ENCODE assay signal across 8 cellular contexts in genomic region chr6:27814415-27814664, GRCh38.
DNase-seq lines count a peak whose midpoint lies in the region; ATAC-seq, FAIRE-seq and TF ChIP-seq lines count a peak whose summit lies in the region.
"Not testable (repeated sequence)": the region's sequence is repeated elsewhere in the genome, so short reads cannot be mapped to it uniquely, and the experiment has no call there.

No MANE protein-coding gene starts in this region.

- intact Hi-C loops in GM12878 (cut with micrococcal nuclease; ENCODE audit: unreplicated experiment) = loop anchor here (2.0 to 10.0 kb wide), 7 partner anchors 78 to 1788 kb away; a partner anchor contains a TSS
- intact Hi-C loops in mucosa of descending colon (cut with DNase I, micrococcal nuclease) = not testable (repeated sequence)

- peak overlapping the region; percentile 69 for H3K4me3 ChIP-seq in BE2C (ENCODE audit: low read depth, low read length)
- peak overlapping the region; percentile 51 to 64 for H3K4me3 ChIP-seq in SK-N-SH (ENCODE audit: low read depth in 2 of 2, low read length in 1 of 2)
- H3K4me3 ChIP-seq in GM12878 = peak overlapping the region; percentile 57; the same call in 1 of the 2 replicates
- peak overlapping the region; percentile 34 to 49 for H3K4me3 ChIP-seq in gastroesophageal sphincter
- H3K4me3 ChIP-seq in mucosa of descending colon = peak overlapping the region; percentile 4
- peak overlapping the region; percentile 59 for H3K4me3 ChIP-seq in smooth muscle cell

- peak; percentile 99 for FAIRE-seq in GM12878 (lab: Jason Lieb, UNC)

- not testable (repeated sequence) for H3K4me1 ChIP-seq in BE2C; SK-N-SH (ENCODE audit: control insufficient read depth in 1 of 2, insufficient read depth in 2 of 2, low read depth in 1 of 2, low read length in 1 of 2)
- H3K4me1 ChIP-seq in GM12878 (ENCODE audit: control insufficient read depth, insufficient read depth, low read length) (peaks cover 19% of the 10 kb centered on the region), gastroesophageal sphincter (peaks cover 0 to 25% (median 0%) of the 10 kb centered on the region in 3 donors), mucosa of descending colon (ENCODE audit: low read depth) (peaks cover 16% of the 10 kb centered on the region), smooth muscle cell (ENCODE audit: low read depth) (peaks cover 18% of the 10 kb centered on the region)

- SMC1A ChIA-PET in GM12878 (lab: Charles Lee; ENCODE audit: uncharacterized antibody, unreplicated experiment) = interaction anchor here (1.5 to 1.9 kb wide), 2 partner anchors 9 to 79 kb away, joined by 4 to 6 read pairs; a partner anchor contains a TSS

- H3K4me2 ChIP-seq in SK-N-SH = peak overlapping the region; percentile 78
- H3K4me2 ChIP-seq in GM12878 (ENCODE audit: control insufficient read depth, insufficient read depth) = peak overlapping the region; percentile 70; the same call in 1 of the 2 replicates
- H3K4me2 ChIP-seq in smooth muscle cell = peak overlapping the region; percentile 78

- H3K79me2 ChIP-seq in SK-N-SH (ENCODE audit: insufficient read depth) (peaks cover 14% of the 10 kb centered on the region; the same call in 1 of the 2 replicates), GM12878 (ENCODE audit: control insufficient read depth, insufficient read depth, low read length) (peaks cover 18% of the 10 kb centered on the region)
- not testable (repeated sequence) for H3K79me2 ChIP-seq in smooth muscle cell (ENCODE audit: low read depth)

- not testable (repeated sequence) for H3K36me3 ChIP-seq in BE2C; SK-N-SH (replicated peaks in 1 of 2; ENCODE audit: control insufficient read depth in 1 of 2, insufficient read depth in 2 of 2, low read length in 1 of 2); GM12878 (ENCODE audit: control insufficient read depth in 2 of 2, insufficient read depth in 2 of 2, low read length in 1 of 2); gastroesophageal sphincter; mucosa of descending colon (ENCODE audit: low read depth); smooth muscle cell (ENCODE audit: low read depth)

- peak overlapping the region; percentile 58; the same call in 1 of the 2 replicates for H3K9ac ChIP-seq in SK-N-SH
- H3K9ac ChIP-seq in GM12878 (ENCODE audit: control insufficient read depth, insufficient read depth, low read length) = peak overlapping the region; percentile 46
- peak overlapping the region; percentile 51 for H3K9ac ChIP-seq in smooth muscle cell (ENCODE audit: low read depth)

- peak; percentile 11 for ATAC-seq in GM19328 (IDR thresholded peaks at IDR 0.05; ENCODE audit: unreplicated experiment)
- peak; percentile 8 for ATAC-seq in HG03045 (IDR thresholded peaks at IDR 0.05; ENCODE audit: unreplicated experiment)
- peak; percentile 13 for ATAC-seq in GM12878
- peak; percentile 28 for ATAC-seq in gastroesophageal sphincter
- ATAC-seq in mucosa of descending colon = not testable (repeated sequence)

- 0% methylated on average over 4 of the region's 24 CpGs for WGBS in SK-N-SH (ENCODE audit: low lambda C conversion rate)
- WGBS in GM12878 (ENCODE audit: insufficient coverage, insufficient replicate concordance, low lambda C conversion rate, missing lambda C conversion rate) = 0% methylated on average over 3 of the region's 24 CpGs
- no CpG with 5 or more reads among the region's 24 CpGs for WGBS in gastroesophageal sphincter (ENCODE audit: low coverage in 1 of 2), 2 donors
- 4% methylated on average over 10 of the region's 24 CpGs for WGBS in smooth muscle cell (ENCODE audit: low lambda C conversion rate)

- H3K9me2 ChIP-seq in SK-N-SH = not testable (repeated sequence)

- H3K27me3 ChIP-seq in BE2C; SK-N-SH (ENCODE audit: insufficient read depth); GM12878 (replicated peaks in 1 of 2; ENCODE audit: control insufficient read depth in 2 of 2, insufficient read depth in 2 of 2, low read length in 1 of 2); smooth muscle cell (ENCODE audit: low read depth): not testable (repeated sequence)
- peaks cover 58% of the 10 kb centered on the region for H3K27me3 ChIP-seq in gastroesophageal sphincter

- not testable (repeated sequence) for TF ChIP-seq POLR2A in GM12878 (IDR thresholded peaks at IDR 0.05; ENCODE audit: low read depth, low read length); gastroesophageal sphincter (IDR thresholded peaks at IDR 0.05)

- peak overlapping the region; percentile 74; the same call in 1 of the 2 replicates for H2AFZ ChIP-seq in SK-N-SH (ENCODE audit: low read depth)
- not testable (repeated sequence) for H2AFZ ChIP-seq in GM12878 (ENCODE audit: control insufficient read depth, low read depth, low read length)
- peak overlapping the region; percentile 85 for H2AFZ ChIP-seq in smooth muscle cell (ENCODE audit: low read depth)

- POLR2A ChIA-PET in SK-N-SH (lab: Yijun Ruan, JAX) (interaction anchor here (0.8 to 10.1 kb wide), 20 partner anchors 9 to 1793 kb away, joined by 3 to 218 read pairs (median 6); a partner anchor contains a TSS), GM12878 (lab: Charles Lee) (interaction anchor here (0.7 to 10.0 kb wide), 6 partner anchors 9 to 81 kb away, joined by 4 to 119 read pairs (median 4); a partner anchor contains a TSS)

- TF ChIP-seq RAD21 in SK-N-SH (IDR thresholded peaks at IDR 0.05; ENCODE audit: low read length); GM12878 (IDR thresholded peaks at IDR 0.05; ENCODE audit: insufficient read depth, low read depth, low read length): not testable (repeated sequence)

- in situ Hi-C loops in GM12878 (cut with MboI) = not testable (repeated sequence)

- not testable (repeated sequence) for TF ChIP-seq CTCF in BE2C (IDR thresholded peaks at IDR 0.05; ENCODE audit: low read depth, low read length); SK-N-SH (IDR thresholded peaks at IDR 0.05); GM12878 (IDR thresholded peaks at IDR 0.05 in 2 of 3, conservative IDR thresholded peaks at IDR 0.05 in 1 of 3; ENCODE audit: control insufficient read depth in 2 of 3, extremely low read depth in 1 of 3, insufficient read depth in 1 of 3, low read depth in 3 of 3, low read length in 3 of 3); gastroesophageal sphincter (IDR thresholded peaks at IDR 0.05); mucosa of descending colon (IDR thresholded peaks at IDR 0.05); smooth muscle cell (IDR thresholded peaks at IDR 0.05; ENCODE audit: borderline replicate concordance, insufficient read depth, poor library complexity, severe bottlenecking)

- H3K9me3 ChIP-seq in BE2C; SK-N-SH; GM12878 (replicated peaks; ENCODE audit: control insufficient read depth, insufficient read depth, low read length); gastroesophageal sphincter; mucosa of descending colon; smooth muscle cell (replicated peaks; ENCODE audit: low read depth): not testable (repeated sequence)

- not testable (repeated sequence) for DNase-seq in BE2C; SK-N-SH; GM12878 (ENCODE audit: low read depth, low spot score); mucosa of descending colon; smooth muscle cell (lab: John Stamatoyannopoulos, UW; ENCODE audit: unreplicated experiment)

- H3K27ac ChIP-seq in SK-N-SH (ENCODE audit: low read depth in 2 of 2, low read length in 1 of 2) (peak overlapping the region; percentile 72 to 99), GM12878 (ENCODE audit: control insufficient read depth, insufficient read depth) (peak overlapping the region; percentile 88), gastroesophageal sphincter (peak overlapping the region in 1 of 4 donors; percentile 48), smooth muscle cell (ENCODE audit: low read depth) (peak overlapping the region; percentile 40)

- TSS peak; percentile 100 for BruUV-seq in GM12878 (replicated peaks; lab: Mats Ljungman, UMichigan)

- H4K20me1 ChIP-seq in SK-N-SH (ENCODE audit: insufficient read depth); GM12878 (ENCODE audit: control insufficient read depth, insufficient read depth); smooth muscle cell (ENCODE audit: low read depth): not testable (repeated sequence)

- 0 out of 4 replicates have a peak, but pooled peaks of 1 of the 2 experiments have one; percentile 2 for TF ChIP-seq EP300 in SK-N-SH (IDR thresholded peaks at IDR 0.05; ENCODE audit: borderline replicate concordance in 1 of 2, low read depth in 1 of 2, low read length in 1 of 2)
- not testable (repeated sequence) for TF ChIP-seq EP300 in GM12878 (IDR thresholded peaks at IDR 0.05; ENCODE audit: borderline replicate concordance in 1 of 2, control insufficient read depth in 1 of 2, low read depth in 2 of 2, low read length in 2 of 2); gastroesophageal sphincter (IDR thresholded peaks at IDR 0.05)

- peaks cover 57% of the 10 kb centered on the region for H3F3A ChIP-seq in SK-N-SH (replicated peaks; ENCODE audit: insufficient read depth)
- peaks cover 22% of the 10 kb centered on the region for H3F3A ChIP-seq in smooth muscle cell (ENCODE audit: low read depth)

- CTCF ChIA-PET in SK-N-SH (lab: Yijun Ruan, JAX) (interaction anchor here (1.0 kb wide), 1 partner anchor 76 kb away, joined by 3 read pairs; a partner anchor contains a TSS), GM12878 (lab: Yijun Ruan, JAX) (interaction anchor here (0.6 to 6.0 kb wide), 2 partner anchors 80 to 1540 kb away, joined by 3 to 61 read pairs; a partner anchor contains a TSS)

- RAD21 ChIA-PET in GM12878 (lab: Charles Lee; ENCODE audit: unreplicated experiment) = interaction anchor here (1.2 to 1.3 kb wide), 2 partner anchors 79 kb away, joined by 4 to 7 read pairs; a partner anchor contains a TSS

TF ChIP-seq in SK-N-SH, 30 proteins besides CTCF, POLR2A, EP300 and RAD21 (continues in another document):
- TF ChIP-seq JUND (IDR thresholded peaks at IDR 0.05) = peak; percentile 3; the same call in 1 of the 2 replicates

TF ChIP-seq in GM12878, 131 proteins besides CTCF, POLR2A, EP300 and RAD21 (continues in another document):
- TF ChIP-seq POU2F2 (IDR thresholded peaks at IDR 0.05; ENCODE audit: borderline replicate concordance, low read depth, low read length) = peak; percentile 69; the same call in 2 of the 3 replicates
- 0 out of 2 replicates have a peak, but pooled peaks have one; percentile 8 for TF ChIP-seq TCF3 (IDR thresholded peaks at IDR 0.05; ENCODE audit: borderline replicate concordance, insufficient read depth, low read depth, low read length)
- 0 out of 2 replicates have a peak, but pooled peaks have one; percentile 4 for TF ChIP-seq POLR2AphosphoS2 (IDR thresholded peaks at IDR 0.05; ENCODE audit: low read depth, low read length)

Comparison
In these comparisons a context has a peak if more than half of its experiments do, and no peak if none do; other contexts are left out.
1. H3K4me3 ChIP-seq: peak in every context shown above with its lines; median percentile 69 in BE2C; 59 in smooth muscle cell; 58 in SK-N-SH; 57 in GM12878; 42 in gastroesophageal sphincter; 4 in mucosa of descending colon.